In the genomic region with DNA sequence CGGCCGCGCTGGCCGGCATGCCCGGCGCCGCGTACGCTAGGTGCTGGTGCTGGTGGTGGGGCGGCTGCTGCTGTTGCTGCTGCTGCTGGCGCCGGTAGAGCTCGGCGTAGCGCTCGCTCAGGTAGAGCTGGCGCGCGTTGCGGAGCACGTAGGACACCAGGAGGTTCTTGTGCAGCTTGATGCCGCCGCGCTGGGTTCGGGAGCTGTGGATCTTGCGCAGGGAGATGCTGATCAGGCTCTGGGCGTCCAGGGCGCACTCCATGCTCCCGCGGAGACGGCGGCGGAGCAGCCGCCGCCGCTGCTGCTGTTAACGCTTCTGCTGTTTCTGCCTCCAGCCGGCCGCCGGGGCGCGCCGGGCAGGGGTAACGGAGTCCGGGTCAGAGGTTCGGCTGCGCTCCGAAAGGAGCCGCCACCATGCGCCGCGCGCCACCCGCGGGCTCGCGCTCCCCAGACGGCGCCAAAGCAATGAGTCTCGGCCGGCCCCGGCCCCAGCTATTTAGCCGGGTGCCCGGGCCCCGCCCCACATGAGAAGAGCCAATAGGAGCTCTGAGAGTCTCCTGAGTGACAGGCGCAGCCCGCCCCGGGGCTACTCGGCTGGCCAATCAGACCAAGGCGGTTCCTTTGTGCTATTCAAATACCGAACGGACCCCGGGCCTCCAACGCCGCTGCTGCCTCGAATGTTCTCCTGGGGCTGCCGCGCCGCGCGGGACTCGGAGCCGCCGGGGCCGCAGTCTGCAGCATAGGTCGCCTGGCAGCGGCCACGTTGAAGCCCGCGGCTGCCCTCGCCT, we compare ENCODE assay signal across 8 cellular contexts. TPM values are rescaled to one million over a fixed set of nuclear protein-coding genes. Genes with fewer than 3 reads are reported as not detected.
A peak's percentile ranks its signal among the peaks of the same experiment; 100 is the strongest.
DNase-seq lines count a peak whose midpoint lies in the region; ATAC-seq and TF ChIP-seq lines count a peak whose summit lies in the region.

A gene (minus strand): TSS at position 471 of the 788 bp plus-strand sequence. CDS start 209 bp downstream, at position 262.

- H3K4me3 ChIP-seq in DND-41 (ENCODE audit: low read depth in 1 of 2, low read length in 2 of 2) (peak within 1 kb of the TSS; percentile 37 to 80; a peak in 3 of 4 replicates), GM23248 (peak within 1 kb of the TSS; percentile 99), fibroblast of mammary gland (ENCODE audit: control insufficient read depth, low read depth, low read length) (peak within 1 kb of the TSS; percentile 80)

- DNase-seq in DND-41 (peak; percentile 91), GM23248 (peak; percentile 97), Kasumi-1 (lab: John Stamatoyannopoulos, UW) (peak; percentile 90 to 93), RPMI7951 (ENCODE audit: low read depth) (peak; percentile 93), fibroblast of mammary gland (ENCODE audit: low read depth) (peak; percentile 91), natural killer cell (peak; percentile 94)
- DNase-seq in stimulated activated naive B cell treated with anti-CD40 and anti-IgM and Interleukin-4, amounts not matched to agents 10 μg/mL and 1 μg/mL and 100 μg/mL, for 72 hours: peak; percentile 88

- H3K4me1 Mint-ChIP-seq in activated T-helper 17 cell treated with anti-CD3 and anti-CD28 coated beads, Interleukin-2, amount 50 U/mL, for 72 hours: no peaks in the 10 kb centered on the region
- H3K4me1 Mint-ChIP-seq in natural killer cell: peaks cover 6 to 37% of the 10 kb centered on the region in 2 donors
- H3K4me1 Mint-ChIP-seq in stimulated activated naive B cell treated with anti-CD40 and anti-IgM and Interleukin-4, amounts not matched to agents 10 μg/mL and 1 μg/mL and 100 μg/mL, for 72 hours: peaks cover 7 to 38% of the 10 kb centered on the region in 2 donors

- H2AFZ ChIP-seq in DND-41 (ENCODE audit: low read depth, low read length) (peak within 1 kb of the TSS; percentile 69), GM23248 (no peak within 1 kb of the TSS)

- H3K36me3 Mint-ChIP-seq in activated T-helper 17 cell treated with anti-CD3 and anti-CD28 coated beads, Interleukin-2, amount 50 U/mL, for 72 hours (ENCODE audit: low read depth): no peaks in the 10 kb centered on the region
- no peaks in the 10 kb centered on the region for H3K36me3 Mint-ChIP-seq in natural killer cell
- no peaks in the 10 kb centered on the region for H3K36me3 Mint-ChIP-seq in stimulated activated naive B cell treated with anti-CD40 and anti-IgM and Interleukin-4, amounts not matched to agents 10 μg/mL and 1 μg/mL and 100 μg/mL, for 72 hours

- H3K36me3 ChIP-seq in DND-41 (ENCODE audit: insufficient read depth, low read length): no peaks in the 10 kb centered on the region
- no peaks in the 10 kb centered on the region for H3K36me3 ChIP-seq in GM23248 (ENCODE audit: low read depth)

- H3K27ac ChIP-seq in DND-41 (ENCODE audit: low read length) (no peak within 1 kb of the TSS), GM23248 (peak within 1 kb of the TSS; percentile 97)

- peak within 1 kb of the TSS; percentile 60 for H3K9ac ChIP-seq in DND-41 (ENCODE audit: low read depth, low read length)
- H3K9ac ChIP-seq in GM23248: peak within 1 kb of the TSS; percentile 95

- peaks cover 52% of the 10 kb centered on the region for H3K4me1 ChIP-seq in DND-41 (ENCODE audit: insufficient read depth, low read length)
- peaks cover 9% of the 10 kb centered on the region for H3K4me1 ChIP-seq in GM23248 (ENCODE audit: insufficient read depth)

- H3K9me3 ChIP-seq in DND-41 (ENCODE audit: insufficient read depth, low read length, severe bottlenecking): no peaks in the 10 kb centered on the region
- no peaks in the 10 kb centered on the region for H3K9me3 ChIP-seq in GM23248 (ENCODE audit: low read depth)

- no peaks in the 10 kb centered on the region for H3K79me2 ChIP-seq in DND-41 (ENCODE audit: insufficient read depth, low read length)
- peaks cover 26% of the 10 kb centered on the region for H3K79me2 ChIP-seq in GM23248 (ENCODE audit: insufficient read depth)

- H3K27me3 Mint-ChIP-seq in activated T-helper 17 cell treated with anti-CD3 and anti-CD28 coated beads, Interleukin-2, amount 50 U/mL, for 72 hours: peaks cover 4% of the 10 kb centered on the region
- H3K27me3 Mint-ChIP-seq in natural killer cell (ENCODE audit: low read depth in 2 of 2): peaks cover 5 to 7% of the 10 kb centered on the region in 2 donors
- H3K27me3 Mint-ChIP-seq in stimulated activated naive B cell treated with anti-CD40 and anti-IgM and Interleukin-4, amounts not matched to agents 10 μg/mL and 1 μg/mL and 100 μg/mL, for 72 hours: peaks cover 25 to 32% of the 10 kb centered on the region in 2 donors

- no peaks in the 10 kb centered on the region for H3K9me3 Mint-ChIP-seq in activated T-helper 17 cell treated with anti-CD3 and anti-CD28 coated beads, Interleukin-2, amount 50 U/mL, for 72 hours
- H3K9me3 Mint-ChIP-seq in natural killer cell: no peaks in the 10 kb centered on the region
- H3K9me3 Mint-ChIP-seq in stimulated activated naive B cell treated with anti-CD40 and anti-IgM and Interleukin-4, amounts not matched to agents 10 μg/mL and 1 μg/mL and 100 μg/mL, for 72 hours: no peaks in the 10 kb centered on the region

- intact Hi-C loops in natural killer cell (cut with micrococcal nuclease): loop anchor here (5.0 kb wide), 2 partner anchors 36 to 44 kb away; no protein-coding TSS in a partner anchor

- ATAC-seq in DND-41 (ENCODE audit: insufficient read depth, low read depth) (peak; percentile 89), natural killer cell (peak; percentile 89 to 95 (median 92))
- peak; percentile 90 for ATAC-seq in activated T-helper 17 cell treated with anti-CD3 and anti-CD28 coated beads, Interleukin-2, amount 50 U/mL, for 72 hours (replicated peaks)
- ATAC-seq in stimulated activated naive B cell treated with anti-CD40 and anti-IgM and Interleukin-4, amounts not matched to agents 10 μg/mL and 1 μg/mL and 100 μg/mL, for 72 hours (replicated peaks): peak; percentile 92

- no peaks in the 10 kb centered on the region for H3K9me2 ChIP-seq in GM23248 (ENCODE audit: insufficient read depth)

- H3K4me3 Mint-ChIP-seq in activated T-helper 17 cell treated with anti-CD3 and anti-CD28 coated beads, Interleukin-2, amount 50 U/mL, for 72 hours: peak within 1 kb of the TSS; percentile 82
- peak within 1 kb of the TSS; percentile 91 for H3K4me3 Mint-ChIP-seq in natural killer cell
- peak within 1 kb of the TSS; percentile 86 to 93 for H3K4me3 Mint-ChIP-seq in stimulated activated naive B cell treated with anti-CD40 and anti-IgM and Interleukin-4, amounts not matched to agents 10 μg/mL and 1 μg/mL and 100 μg/mL, for 72 hours

- H3K27me3 ChIP-seq in DND-41 (ENCODE audit: insufficient read depth, low read length, poor library complexity): peaks cover 48% of the 10 kb centered on the region
- no peaks in the 10 kb centered on the region for H3K27me3 ChIP-seq in GM23248 (replicated peaks; ENCODE audit: insufficient read depth)

- peak within 1 kb of the TSS; percentile 90 for H3K4me2 ChIP-seq in DND-41 (ENCODE audit: insufficient read depth, low read length)
- H3K4me2 ChIP-seq in GM23248 (ENCODE audit: unreplicated experiment): peak within 1 kb of the TSS; percentile 87

- WGBS in GM23248 (ENCODE audit: low coverage in 1 of 2, low lambda C conversion rate in 2 of 2, missing lambda C conversion rate in 2 of 2), 2 experiments: 0 to 1% methylated on average over 69 to 86 of the region's 91 CpGs

- no peak within 1 kb of the TSS for H3K27ac Mint-ChIP-seq in activated T-helper 17 cell treated with anti-CD3 and anti-CD28 coated beads, Interleukin-2, amount 50 U/mL, for 72 hours
- peak within 1 kb of the TSS in 1 of 2 donors; percentile 83 for H3K27ac Mint-ChIP-seq in natural killer cell
- H3K27ac Mint-ChIP-seq in stimulated activated naive B cell treated with anti-CD40 and anti-IgM and Interleukin-4, amounts not matched to agents 10 μg/mL and 1 μg/mL and 100 μg/mL, for 72 hours: peak within 1 kb of the TSS; percentile 76

- H4K20me1 ChIP-seq in DND-41 (ENCODE audit: insufficient read depth, low read length): 0 out of 2 replicates have a peak, but pooled peaks cover 5% of the 10 kb centered on the region
- no peaks in the 10 kb centered on the region for H4K20me1 ChIP-seq in GM23248 (ENCODE audit: insufficient read depth)

- in situ Hi-C loops in GM23248 (cut with MboI): loop anchor here (10.0 kb wide), 1 partner anchor 307 kb away; no protein-coding TSS in a partner anchor

- peaks cover 16% of the 10 kb centered on the region for H3F3A ChIP-seq in GM23248 (ENCODE audit: insufficient read depth)

- no peak for TF ChIP-seq CTCF in DND-41 (IDR thresholded peaks at IDR 0.05; ENCODE audit: borderline replicate concordance, extremely low read depth, low read length, poor library complexity, severe bottlenecking)
- no peak for TF ChIP-seq CTCF in fibroblast of mammary gland (conservative IDR thresholded peaks at IDR 0.05; ENCODE audit: control insufficient read depth, insufficient read depth, low read depth, low read length)
- TF ChIP-seq CTCF in natural killer cell (IDR thresholded peaks at IDR 0.05): no peak

RNA-seq across cellular contexts. Expression of the gene that starts here (rescaled TPM):
- total RNA-seq in GM23248 (2014; rRNA removed; shearing (Covaris generic)): 69.4 and 81.7 TPM in 2 replicates
- polyA plus RNA-seq in GM23248 (2016; fragmentation: Nextera tagmentation; extraction: Ambion mirVana): 4.0 and 4.3 TPM in 2 replicates
- total RNA-seq in RPMI7951 (2014; rRNA removed; shearing (Covaris generic)): 11.2 and 21.2 TPM in 2 replicates
- total RNA-seq in activated T-helper 17 cell treated with anti-CD3 and anti-CD28 coated beads, Interleukin-2, amount 50 U/mL, for 72 hours: 1 to 10 TPM in 1 of 2 donors, under 1 TPM in 1; 0.67 to 2.2 TPM
- total RNA-seq in natural killer cell: 1 to 10 TPM; 1.4 to 3.9 (median 2.8) TPM
